Comparison of ENCODE assay signal across 22 cellular contexts in the genomic region with DNA sequence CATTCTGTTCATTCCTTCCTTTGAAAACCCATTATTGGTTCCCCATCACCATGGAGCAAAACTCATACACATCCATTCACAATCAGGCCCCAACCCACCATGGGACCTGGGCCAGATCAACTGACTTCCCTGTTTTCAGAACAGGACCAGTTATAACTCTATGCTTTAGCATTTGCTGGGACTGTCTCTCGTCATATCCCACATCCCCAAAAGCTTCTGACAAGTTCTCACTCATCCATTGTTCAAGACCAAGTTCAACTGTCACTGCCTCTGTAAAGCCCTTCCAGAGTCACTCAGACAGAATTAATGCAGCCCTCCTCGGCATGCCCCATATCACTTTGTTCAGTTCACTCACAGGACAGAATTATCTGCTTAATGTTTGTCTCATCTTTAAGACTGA. TPM values are rescaled to one million over a fixed set of nuclear protein-coding genes. Genes with fewer than 3 reads are reported as not detected.
DNase-seq lines count a peak whose midpoint lies in the region; ATAC-seq, FAIRE-seq and TF ChIP-seq lines count a peak whose summit lies in the region.
"Had no signal": no experiment of that assay in that cellular context is flagged by ENCODE, and none has a peak within 500 bp of the region (broad histone marks: within the 10 kb centered on the region; RNA-seq: fewer than 3 reads in every experiment).

No MANE protein-coding gene starts in this region.

- no peak overlapping the region for H2AFZ ChIP-seq in HepG2 (ENCODE audit: low read length)
- no peak overlapping the region for H2AFZ ChIP-seq in GM12878 (ENCODE audit: control insufficient read depth, low read depth, low read length)

- H3K27ac ChIP-seq in HepG2 (ENCODE audit: extremely low read length, insufficient read depth, low read length) (no peak overlapping the region), right lobe of liver (no peak overlapping the region), GM12878 (ENCODE audit: control insufficient read depth, insufficient read depth) (no peak overlapping the region), substantia nigra (ENCODE audit: low read depth, low read length, poor library complexity, severe bottlenecking) (peak overlapping the region; percentile 30), thyroid gland (no peak overlapping the region)
- H3K27ac ChIP-seq: 22Rv1; BLaER1 treated with 17β-estradiol and CSF1 and Interleukin-3, amounts not matched to agents 10 nM and 100 nM; Peyer's patch had no signal

- H3K4me3 ChIP-seq in HepG2 (replicated peaks in 1 of 3; ENCODE audit: insufficient read depth in 1 of 3, low read depth in 2 of 3, low read length in 3 of 3) (peak overlapping the region; percentile 12 to 95 (median 87); a peak in 4 of 6 replicates), right lobe of liver (no peak overlapping the region), GM12878 (no peak overlapping the region), thyroid gland (replicated peaks in 1 of 3) (no peak overlapping the region)
- H3K4me3 ChIP-seq: BLaER1 treated with 17β-estradiol and CSF1 and Interleukin-3, amounts not matched to agents 10 nM and 100 nM; Peyer's patch had no signal

- no peak for FAIRE-seq in HepG2 (lab: Jason Lieb, UNC)
- no peak for FAIRE-seq in GM12878 (lab: Jason Lieb, UNC)
- FAIRE-seq: GM12892, H54 had no signal

- SMC1A ChIA-PET in GM12878 (lab: Charles Lee; ENCODE audit: uncharacterized antibody, unreplicated experiment) = interaction anchor here (1.2 to 3.3 kb wide), 3 partner anchors 9 to 18 kb away, joined by 3 to 13 read pairs (median 4); no protein-coding TSS in a partner anchor

- H3K4me3 Mint-ChIP-seq in immature natural killer cell = peak overlapping the region in 1 of 5 donors; percentile 3
- H3K4me3 Mint-ChIP-seq in T-helper 2 cell treated with Interferon-gamma antibody and Interleukin-4, amounts not matched to agents 5 μg/mL and 100 μg/mL, for 36 hours = no peak overlapping the region

- CTCF ChIA-PET in HepG2 (lab: Yijun Ruan, JAX; ENCODE audit: low intra/inter-chr PET ratio, low total read pairs) (no interaction called here), GM12878 (lab: Yijun Ruan, JAX) (interaction anchor here (0.7 kb wide), 1 partner anchor 11 kb away, joined by 3 read pairs; no protein-coding TSS in a partner anchor)

- intact Hi-C loops in HepG2 (cut with micrococcal nuclease; ENCODE audit: unreplicated experiment) = no loop called here
- intact Hi-C loops in right lobe of liver (cut with DNase I) = no loop called here
- intact Hi-C loops in GM12878 (cut with micrococcal nuclease; ENCODE audit: unreplicated experiment) = no loop called here
- intact Hi-C loops in thyroid gland (cut with DNase I) = no loop called here

- peaks cover 26 to 66% of the 10 kb centered on the region in 2 donors for H3K4me1 Mint-ChIP-seq in immature natural killer cell
- peaks cover 5% of the 10 kb centered on the region for H3K4me1 Mint-ChIP-seq in T-helper 2 cell treated with Interferon-gamma antibody and Interleukin-4, amounts not matched to agents 5 μg/mL and 100 μg/mL, for 36 hours (ENCODE audit: low read depth)

- RAD21 ChIA-PET in GM12878 (lab: Charles Lee; ENCODE audit: unreplicated experiment) = no interaction called here

- H3K79me2 ChIP-seq in HepG2 (ENCODE audit: insufficient read depth, low read length) (peaks cover 87% of the 10 kb centered on the region), GM12878 (ENCODE audit: control insufficient read depth, insufficient read depth, low read length) (no peaks in the 10 kb centered on the region; the same call in 1 of the 2 replicates)

- H3K9me3 ChIP-seq in HepG2 (ENCODE audit: low read length) (no peaks in the 10 kb centered on the region), right lobe of liver (no peaks in the 10 kb centered on the region), GM12878 (replicated peaks; ENCODE audit: control insufficient read depth, insufficient read depth, low read length) (no peaks in the 10 kb centered on the region), thyroid gland (no peaks in the 10 kb centered on the region)
- H3K9me3 ChIP-seq: Peyer's patch had no signal

- in situ Hi-C loops in HepG2 (cut with HindIII; ENCODE audit: extremely low pct_ligation_motif_present, low pct_unique_long_range_greater_than_20kb) = no loop called here
- in situ Hi-C loops in GM12878 (cut with MboI) = no loop called here

- peaks cover 18% of the 10 kb centered on the region for H4K20me1 ChIP-seq in HepG2 (ENCODE audit: insufficient read depth, low read length)
- H4K20me1 ChIP-seq in GM12878 (ENCODE audit: control insufficient read depth, insufficient read depth) = no peaks in the 10 kb centered on the region
- H4K20me1 ChIP-seq: BLaER1 treated with 17β-estradiol and CSF1 and Interleukin-3, amounts not matched to agents 10 nM and 100 nM had no signal

- H3K27ac Mint-ChIP-seq in immature natural killer cell = peak overlapping the region in 4 of 6 donors; percentile 8 to 67 (median 12)
- no peak overlapping the region for H3K27ac Mint-ChIP-seq in T-helper 2 cell treated with Interferon-gamma antibody and Interleukin-4, amounts not matched to agents 5 μg/mL and 100 μg/mL, for 36 hours

- H3K27me3 ChIP-seq in HepG2 (ENCODE audit: control insufficient read depth in 1 of 2, insufficient read depth in 2 of 2, low read length in 2 of 2) = no peaks in the 10 kb centered on the region; a peak in 1 of 5 replicates
- H3K27me3 ChIP-seq in right lobe of liver = no peaks in the 10 kb centered on the region
- H3K27me3 ChIP-seq in GM12878 (replicated peaks in 1 of 2; ENCODE audit: control insufficient read depth in 2 of 2, insufficient read depth in 2 of 2, low read length in 1 of 2) = peaks cover 0 to 5% of the 10 kb centered on the region in 2 experiments; a peak in 3 of 4 replicates
- no peaks in the 10 kb centered on the region for H3K27me3 ChIP-seq in thyroid gland

- BruUV-seq in HepG2 (replicated peaks; lab: Mats Ljungman, UMichigan) (no TSS peak), GM12878 (replicated peaks; lab: Mats Ljungman, UMichigan) (no TSS peak)

- peaks cover 2 to 18% (median 11%) of the 10 kb centered on the region in 3 donors for H3K27me3 Mint-ChIP-seq in immature natural killer cell (ENCODE audit: low read depth in 3 of 3)
- peaks cover 24% of the 10 kb centered on the region for H3K27me3 Mint-ChIP-seq in T-helper 2 cell treated with Interferon-gamma antibody and Interleukin-4, amounts not matched to agents 5 μg/mL and 100 μg/mL, for 36 hours (ENCODE audit: low read depth)

- H3K4me2 ChIP-seq in HepG2 (ENCODE audit: low read depth, low read length) (peak overlapping the region; percentile 80), GM12878 (ENCODE audit: control insufficient read depth, insufficient read depth) (no peak overlapping the region)
- H3K4me2 ChIP-seq: BLaER1 treated with 17β-estradiol and CSF1 and Interleukin-3, amounts not matched to agents 10 nM and 100 nM had no signal

- TF ChIP-seq CTCF in HepG2 (CRISPR knock-in tag; IDR thresholded peaks at IDR 0.05) (no peak), right lobe of liver (IDR thresholded peaks at IDR 0.05) (no peak), GM12878 (IDR thresholded peaks at IDR 0.05 in 2 of 3, conservative IDR thresholded peaks at IDR 0.05 in 1 of 3; ENCODE audit: control insufficient read depth in 2 of 3, extremely low read depth in 1 of 3, insufficient read depth in 1 of 3, low read depth in 3 of 3, low read length in 3 of 3) (no peak), thyroid gland (IDR thresholded peaks at IDR 0.05) (no peak)

- H3K9ac ChIP-seq in HepG2 (ENCODE audit: insufficient read depth, low read depth, low read length) = peak overlapping the region; percentile 89; the same call in 1 of the 2 replicates
- H3K9ac ChIP-seq in GM12878 (ENCODE audit: control insufficient read depth, insufficient read depth, low read length) = no peak overlapping the region
- H3K9ac ChIP-seq: BLaER1 treated with 17β-estradiol and CSF1 and Interleukin-3, amounts not matched to agents 10 nM and 100 nM had no signal

- ATAC-seq in HepG2 = no peak
- ATAC-seq in right lobe of liver = no peak
- peak; percentile 4 for ATAC-seq in GM12878
- ATAC-seq in SK-N-SH treated with all-trans-retinoic acid at 6 μM for 48 hours = no peak

- TF ChIP-seq POLR2A in HepG2 (IDR thresholded peaks at IDR 0.05; ENCODE audit: insufficient read depth in 1 of 2, low read depth in 2 of 2, low read length in 2 of 2) (no peak), right lobe of liver (IDR thresholded peaks at IDR 0.05) (no peak), GM12878 (IDR thresholded peaks at IDR 0.05; ENCODE audit: low read depth, low read length) (no peak), thyroid gland (IDR thresholded peaks at IDR 0.05) (no peak)

- H3K4me1 ChIP-seq in HepG2 (ENCODE audit: insufficient read depth, low read length) (peaks cover 68% of the 10 kb centered on the region), right lobe of liver (peaks cover 0 to 13% (median 0%) of the 10 kb centered on the region in 4 donors), GM12878 (ENCODE audit: control insufficient read depth, insufficient read depth, low read length) (no peaks in the 10 kb centered on the region), thyroid gland (no peaks in the 10 kb centered on the region)

- no peaks in the 10 kb centered on the region for H3K9me3 Mint-ChIP-seq in immature natural killer cell
- H3K9me3 Mint-ChIP-seq in T-helper 2 cell treated with Interferon-gamma antibody and Interleukin-4, amounts not matched to agents 5 μg/mL and 100 μg/mL, for 36 hours = no peaks in the 10 kb centered on the region

- TF ChIP-seq RAD21 in HepG2 (CRISPR knock-in tag; IDR thresholded peaks at IDR 0.05) = no peak
- no peak for TF ChIP-seq RAD21 in GM12878 (IDR thresholded peaks at IDR 0.05; ENCODE audit: insufficient read depth, low read depth, low read length)

- DNase-seq in HepG2 (ENCODE audit: low spot score) (no peak), right lobe of liver (no peak), GM12878 (ENCODE audit: low read depth, low spot score) (no peak), immature natural killer cell (no peak), substantia nigra (lab: John Stamatoyannopoulos, UW) (no peak), thyroid gland (no peak)
- no peak for DNase-seq in T-helper 2 cell treated with Interferon-gamma antibody and Interleukin-4, amounts not matched to agents 5 μg/mL and 100 μg/mL, for 36 hours (ENCODE audit: low spot score)
- DNase-seq: CD4-positive, alpha-beta memory T cell; DND-41; KG1; NCI-H1092 treated with DMSO at 0.1 percent for 48 hours; NCI-H2029 treated with DMSO at 0.1 percent for 48 hours; NCI-H2171 treated with DMSO at 0.1 percent for 48 hours; NCI-H446; NCI-H526; Peyer's patch had no signal

- TF ChIP-seq EP300 in HepG2 (IDR thresholded peaks at IDR 0.05; ENCODE audit: low read depth in 2 of 2, low read length in 2 of 2) = no peak
- no peak for TF ChIP-seq EP300 in HepG2 (CRISPR knock-in tag; IDR thresholded peaks at IDR 0.05; ENCODE audit: borderline replicate concordance)
- TF ChIP-seq EP300 in GM12878 (IDR thresholded peaks at IDR 0.05; ENCODE audit: borderline replicate concordance in 1 of 2, control insufficient read depth in 1 of 2, low read depth in 2 of 2, low read length in 2 of 2) = no peak

- WGBS in HepG2 (ENCODE audit: low lambda C conversion rate) = 71% methylated on average over 2 of the region's 2 CpGs
- 83% methylated on average over 2 of the region's 2 CpGs for WGBS in right lobe of liver (ENCODE audit: insufficient coverage, low coverage, low lambda C conversion rate, missing lambda C conversion rate)
- WGBS in GM12878 (ENCODE audit: insufficient coverage, insufficient replicate concordance, low lambda C conversion rate, missing lambda C conversion rate) = 18% methylated on average over 2 of the region's 2 CpGs
- 88 to 94% methylated on average over 2 of the region's 2 CpGs for WGBS in thyroid gland, 2 donors

- no peaks in the 10 kb centered on the region for H3K36me3 Mint-ChIP-seq in immature natural killer cell
- no peaks in the 10 kb centered on the region for H3K36me3 Mint-ChIP-seq in T-helper 2 cell treated with Interferon-gamma antibody and Interleukin-4, amounts not matched to agents 5 μg/mL and 100 μg/mL, for 36 hours (ENCODE audit: low read depth)

- POLR2A ChIA-PET in HepG2 (lab: Yijun Ruan, JAX) = interaction anchor here (0.7 to 1.4 kb wide), 2 partner anchors 10 to 53 kb away, joined by 3 read pairs; no protein-coding TSS in a partner anchor
- POLR2A ChIA-PET in GM12878 (lab: Charles Lee) = no interaction called here

- H3K36me3 ChIP-seq in HepG2 (replicated peaks in 1 of 2; ENCODE audit: control insufficient read depth in 1 of 2, insufficient read depth in 2 of 2, low read length in 2 of 2) (peaks cover 0 to 4% of the 10 kb centered on the region in 2 experiments; a peak in 2 of 5 replicates), right lobe of liver (no peaks in the 10 kb centered on the region), GM12878 (ENCODE audit: control insufficient read depth in 2 of 2, insufficient read depth in 2 of 2, low read length in 1 of 2) (no peaks in the 10 kb centered on the region), thyroid gland (no peaks in the 10 kb centered on the region)
- H3K36me3 ChIP-seq: Peyer's patch had no signal

RNA-seq across cellular contexts. Expression of a gene that starts 4.0 kb away (rescaled TPM):
- total RNA-seq in HepG2 (2016; rRNA removed; fragmentation: Illumina TruSeq; extraction: Trizol) (84.8 and 110 TPM in 2 replicates), right lobe of liver (1 to 10 TPM; 1.2 to 7.5 (median 4.1) TPM), GM12878 (2014; rRNA removed) (4.9 and 6.5 TPM in 2 replicates), GM12878 (2014; rRNA removed; fragmentation: Illumina TruSeq; extraction: Trizol) (4.7 and 5.2 TPM in 2 replicates), GM12878 (2021) (4.1 and 4.5 TPM in 2 replicates), thyroid gland (10 to 100 TPM; 12.9 to 45.0 (median 27.5) TPM)
- 657 and 772 TPM in 2 replicates for total RNA-seq in HepG2 (2016; cell fraction: cytosol; rRNA removed; fragmentation: Illumina TruSeq; extraction: Trizol; ENCODE audit: low read depth)
- total RNA-seq in HepG2 (2016; cell fraction: insoluble cytoplasmic fraction; rRNA removed; fragmentation: Illumina TruSeq; extraction: Trizol) = 82.4 and 105 TPM in 2 replicates
- total RNA-seq in HepG2 (2016; cell fraction: membrane; rRNA removed; fragmentation: Illumina TruSeq; extraction: Trizol) = 249 and 285 TPM in 2 replicates
- 76.1 and 83.8 TPM in 2 replicates for total RNA-seq in HepG2 (2016; cell fraction: nucleus; rRNA removed; fragmentation: Illumina TruSeq; extraction: Trizol)
- polyA plus RNA-seq in HepG2 (2011; rRNA removed) (18.8 and 21.1 TPM in 2 replicates), GM12878 (2011; rRNA removed) (15.4 and 25.9 TPM in 2 replicates), GM12878 (2014; fragmentation: Illumina TruSeq; extraction: Trizol) (3.4 and 4.6 TPM in 2 replicates), GM12878 (2014; fragmentation: Nextera tagmentation; extraction: Ambion mirVana) (under 1 TPM; 0.37 to 0.46 TPM), GM12878 (2014; rRNA removed) (1.7 and 4.8 TPM in 2 replicates), GM12878 (2016; fragmentation: Nextera tagmentation; extraction: Ambion mirVana) (1 to 10 TPM; 4.9 to 5.9 TPM), immature natural killer cell (10 to 100 TPM in 1 of 3 donors, 1 to 10 TPM in 2; 2.2 to 13.8 (median 6.8) TPM)
- polyA plus RNA-seq in HepG2 (2011; cell fraction: cytosol; rRNA removed) = 9.6 and 15.9 TPM in 2 replicates
- 19.5 and 21.4 TPM in 2 replicates for polyA plus RNA-seq in HepG2 (2011; cell fraction: nucleus; rRNA removed)
- polyA plus RNA-seq in HepG2 (2012) = 23.9 and 38.1 TPM in 2 replicates
- 0.95 and 1.1 TPM in 2 replicates for polyA plus RNA-seq in HepG2 (2016; cell fraction: cytosol; fragmentation: Illumina TruSeq; extraction: Trizol; ENCODE audit: low read depth)
- 25.7 and 29.8 TPM in 2 replicates for polyA plus RNA-seq in HepG2 (2016; cell fraction: insoluble cytoplasmic fraction; fragmentation: Illumina TruSeq; extraction: Trizol; ENCODE audit: low read depth)
- 4.1 and 4.5 TPM in 2 replicates for polyA plus RNA-seq in HepG2 (2016; cell fraction: membrane; fragmentation: Illumina TruSeq; extraction: Trizol; ENCODE audit: low read depth)
- polyA plus RNA-seq in HepG2 (2016; cell fraction: nucleus; fragmentation: Illumina TruSeq; extraction: Trizol; ENCODE audit: insufficient read depth, low read depth) = 48.9 and 51.5 TPM in 2 replicates
- 30.7 TPM in 1 of 2 replicates, not detected in the other for polyA minus RNA-seq in HepG2 (2011; rRNA and poly(A)+ RNA removed; ENCODE audit: low replicate concordance)
- polyA minus RNA-seq in HepG2 (2011; cell fraction: cytosol; rRNA and poly(A)+ RNA removed) = 38.6 and 46.9 TPM in 2 replicates
- 108 and 113 TPM in 2 replicates for polyA minus RNA-seq in HepG2 (2011; cell fraction: nucleus; rRNA and poly(A)+ RNA removed)
- total RNA-seq in GM12878 (2013; cell fraction: nucleolus; rRNA removed) = 1.3 and 2.4 TPM in 2 replicates
- 0.22 TPM for polyA plus RNA-seq in GM12878 (2011; ENCODE audit: low read depth)
- polyA plus RNA-seq in GM12878 (2011; cell fraction: cytosol; rRNA removed) = 7.0 and 7.7 TPM in 2 replicates
- 13.1 and 13.9 TPM in 2 replicates for polyA plus RNA-seq in GM12878 (2011; cell fraction: nucleus; rRNA removed)
- polyA plus RNA-seq in GM12878 (2012) = 0.38 and 0.93 TPM in 2 replicates
- polyA minus RNA-seq in GM12878 (2011; rRNA and poly(A)+ RNA removed) = 22.1 and 31.3 TPM in 2 replicates
- polyA minus RNA-seq in GM12878 (2011; cell fraction: cytosol; rRNA and poly(A)+ RNA removed) = 8.6 and 11.4 TPM in 2 replicates
- 14.6 and 22.4 TPM in 2 replicates for polyA minus RNA-seq in GM12878 (2011; cell fraction: nucleus; rRNA and poly(A)+ RNA removed)
- total RNA-seq: OCI-LY7 had no signal

Comparison
In these comparisons a context has a peak if more than half of its experiments do, and no peak if none do; other contexts are left out.
1. H3K4me3 ChIP-seq: peak in HepG2 (3 of 3); none in right lobe of liver (0 of 3), GM12878 (single experiment) and thyroid gland (0 of 3).